In the genomic region with DNA sequence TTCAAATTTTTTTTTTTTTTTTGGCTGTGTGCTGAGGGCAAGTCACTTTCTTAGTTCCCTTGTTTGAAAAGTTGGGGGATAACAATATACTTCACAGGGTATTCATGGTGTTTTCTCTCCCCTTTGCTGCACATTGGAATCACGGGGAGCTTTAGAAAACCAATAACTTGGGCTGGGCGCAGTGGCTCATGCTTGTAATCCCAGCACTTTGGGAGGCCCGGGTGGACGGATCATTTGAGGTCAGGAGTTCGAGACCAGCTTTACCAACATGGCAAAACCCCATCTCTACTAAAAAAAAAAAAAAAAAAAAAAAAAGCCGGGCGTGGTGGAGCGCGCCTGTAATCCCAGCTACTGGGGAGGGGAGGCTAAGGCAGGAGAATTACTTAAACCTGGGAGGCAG, we compare ENCODE assay signal across 1 cellular context.
TF ChIP-seq lines count a peak whose summit lies in the region.

No MANE protein-coding gene starts in this region.

TF ChIP-seq in GM12878, 131 proteins besides CTCF, POLR2A, EP300 and RAD21:
- TF ChIP-seq MTA3 (IDR thresholded peaks at IDR 0.05; ENCODE audit: borderline replicate concordance, low read length) (0 out of 2 replicates have a peak, but pooled peaks have one; percentile 1), EZH2 (IDR thresholded peaks at IDR 0.05; ENCODE audit: borderline replicate concordance, control insufficient read depth, low read depth, low read length) (no peak)
